8 cellular contexts compared by ENCODE assay signal in the genomic region with DNA sequence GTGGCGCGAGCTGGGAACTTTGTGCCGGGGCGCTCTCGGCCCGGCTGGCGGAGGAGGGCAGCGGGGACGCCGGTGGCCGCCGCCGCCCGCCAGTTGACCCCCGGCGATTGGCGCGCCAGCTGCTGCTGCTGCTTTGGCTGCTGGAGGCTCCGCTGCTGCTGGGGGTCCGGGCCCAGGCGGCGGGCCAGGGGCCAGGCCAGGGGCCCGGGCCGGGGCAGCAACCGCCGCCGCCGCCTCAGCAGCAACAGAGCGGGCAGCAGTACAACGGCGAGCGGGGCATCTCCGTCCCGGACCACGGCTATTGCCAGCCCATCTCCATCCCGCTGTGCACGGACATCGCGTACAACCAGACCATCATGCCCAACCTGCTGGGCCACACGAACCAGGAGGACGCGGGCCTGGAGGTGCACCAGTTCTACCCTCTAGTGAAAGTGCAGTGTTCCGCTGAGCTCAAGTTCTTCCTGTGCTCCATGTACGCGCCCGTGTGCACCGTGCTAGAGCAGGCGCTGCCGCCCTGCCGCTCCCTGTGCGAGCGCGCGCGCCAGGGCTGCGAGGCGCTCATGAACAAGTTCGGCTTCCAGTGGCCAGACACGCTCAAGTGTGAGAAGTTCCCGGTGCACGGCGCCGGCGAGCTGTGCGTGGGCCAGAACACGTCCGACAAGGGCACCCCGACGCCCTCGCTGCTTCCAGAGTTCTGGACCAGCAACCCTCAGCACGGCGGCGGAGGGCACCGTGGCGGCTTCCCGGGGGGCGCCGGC. TPM values are rescaled to one million over a fixed set of nuclear protein-coding genes. Genes with fewer than 3 reads are reported as not detected.
DNase-seq lines count a peak whose midpoint lies in the region; ATAC-seq and TF ChIP-seq lines count a peak whose summit lies in the region.

No MANE protein-coding gene starts in this region.

- peak overlapping the region; percentile 49 for H3K4me3 ChIP-seq in BJ (ENCODE audit: low read depth, low read length)

- no peaks in the 10 kb centered on the region for H3K36me3 Mint-ChIP-seq in activated T-helper 17 cell treated with anti-CD3 and anti-CD28 coated beads, Interleukin-2, amount 50 U/mL, for 72 hours (ENCODE audit: low read depth)

- H3K27ac Mint-ChIP-seq in activated T-helper 17 cell treated with anti-CD3 and anti-CD28 coated beads, Interleukin-2, amount 50 U/mL, for 72 hours, result no peak overlapping the region

- H3K27me3 ChIP-seq in BJ (ENCODE audit: control insufficient read depth, insufficient read depth, low read length), result no peaks in the 10 kb centered on the region

- CTCF ChIA-PET in BJ (lab: Yijun Ruan, JAX), result interaction anchor here (0.5 to 1.5 kb wide), 6 partner anchors 13 to 182 kb away, joined by 3 to 7 read pairs (median 3); no protein-coding TSS in a partner anchor

- peak; percentile 39 for ATAC-seq in GM18867 (IDR thresholded peaks at IDR 0.05; ENCODE audit: unreplicated experiment)
- ATAC-seq in HG03045 (IDR thresholded peaks at IDR 0.05; ENCODE audit: unreplicated experiment), result peak; percentile 34
- peak; percentile 36 for ATAC-seq in activated T-helper 17 cell treated with anti-CD3 and anti-CD28 coated beads, Interleukin-2, amount 50 U/mL, for 72 hours (replicated peaks)
- ATAC-seq in Right ventricle myocardium inferior, result peak; percentile 30
- ATAC-seq in omental fat pad (ENCODE audit: low FRiP score), result peak; percentile 28

- H3K4me1 Mint-ChIP-seq in activated T-helper 17 cell treated with anti-CD3 and anti-CD28 coated beads, Interleukin-2, amount 50 U/mL, for 72 hours, result no peaks in the 10 kb centered on the region

- TF ChIP-seq CTCF in BJ (IDR thresholded peaks at IDR 0.05; ENCODE audit: insufficient read depth, low read depth, low read length), result no peak
- TF ChIP-seq CTCF in omental fat pad (IDR thresholded peaks at IDR 0.05), result no peak

- intact Hi-C loops in Right ventricle myocardium inferior (cut with DNase I), result loop anchor here (5.0 to 10.0 kb wide), 3 partner anchors 178 to 517 kb away; no protein-coding TSS in a partner anchor

- H3K4me3 Mint-ChIP-seq in activated T-helper 17 cell treated with anti-CD3 and anti-CD28 coated beads, Interleukin-2, amount 50 U/mL, for 72 hours, result peak overlapping the region; percentile 57

- H3K9me3 Mint-ChIP-seq in activated T-helper 17 cell treated with anti-CD3 and anti-CD28 coated beads, Interleukin-2, amount 50 U/mL, for 72 hours, result no peaks in the 10 kb centered on the region

- POLR2A ChIA-PET in BJ (lab: Charles Lee), result no interaction called here

- DNase-seq in BJ (ENCODE audit: low read depth), result no peak
- DNase-seq in NCI-H2171 (lab: John Stamatoyannopoulos, UW), result peak; percentile 40
- peak; percentile 75 for DNase-seq in Right ventricle myocardium inferior (ENCODE audit: missing footprints)
- no peak for DNase-seq in omental fat pad (ENCODE audit: low spot score)
- no peak for DNase-seq in NK-92 treated with Interleukin-12 subunit alpha and Interleukin-12 subunit beta, amount 100 ng/mL, for 24 hours (lab: John Stamatoyannopoulos, UW)

- no peaks in the 10 kb centered on the region for H3K36me3 ChIP-seq in BJ (ENCODE audit: control insufficient read depth, insufficient read depth, low read length)

- H3K27me3 Mint-ChIP-seq in activated T-helper 17 cell treated with anti-CD3 and anti-CD28 coated beads, Interleukin-2, amount 50 U/mL, for 72 hours, result peaks cover 27% of the 10 kb centered on the region

RNA-seq across cellular contexts. Expression of a gene that starts 0.9 kb away (rescaled TPM):
- 3.9 and 4.5 TPM in 2 replicates for polyA plus RNA-seq in BJ (2011; rRNA removed)
- 5.1 and 5.4 TPM in 2 replicates for polyA minus RNA-seq in BJ (2011; rRNA and poly(A)+ RNA removed)
- under 1 TPM; 0.08 to 0.13 TPM for total RNA-seq in activated T-helper 17 cell treated with anti-CD3 and anti-CD28 coated beads, Interleukin-2, amount 50 U/mL, for 72 hours
- 10.3 TPM for total RNA-seq in Right ventricle myocardium inferior
- 10 to 100 TPM in 3 of 4 donors, 1 to 10 TPM in 1; 8.0 to 19.7 (median 13.2) TPM for total RNA-seq in omental fat pad

Comparison
In these comparisons a context has a peak if more than half of its experiments do, and no peak if none do; other contexts are left out.
1. DNase-seq: peak in NCI-H2171 (single experiment) and Right ventricle myocardium inferior (single experiment); none in BJ (single experiment), omental fat pad (single experiment) and NK-92 treated with Interleukin-12 subunit alpha and Interleukin-12 subunit beta, amount 100 ng/mL, for 24 hours (single experiment).
2. Peak in every context shown above with its lines, with median percentiles within 50 percentile points of each other: ATAC-seq.